Comparison of ENCODE assay signal across 27 cellular contexts in genomic region chr10:3203972-3204371, GRCh38. TPM values are rescaled to one million over a fixed set of nuclear protein-coding genes. Genes with fewer than 3 reads are reported as not detected.
DNase-seq lines count a peak whose midpoint lies in the region; TF ChIP-seq lines count a peak whose summit lies in the region.
"Had no signal": no experiment of that assay in that cellular context is flagged by ENCODE, and none has a peak within 500 bp of the region (broad histone marks: within the 10 kb centered on the region; RNA-seq: fewer than 3 reads in every experiment).

No MANE protein-coding gene starts in this region.

- no peak for DNase-seq in CD4-positive, alpha-beta memory T cell
- DNase-seq in WERI-Rb-1: peak; percentile 20
- no peak for DNase-seq in mesothelial cell of epicardium (ENCODE audit: low spot score in 2 of 2, unreplicated experiment in 2 of 2)
- DNase-seq in DMS53 treated with DMSO at 0.1 percent for 48 hours (lab: John Stamatoyannopoulos, UW; ENCODE audit: unreplicated experiment): no peak
- DNase-seq in NK-92 treated with Interleukin-12 subunit alpha and Interleukin-12 subunit beta, amount 100 ng/mL, for 24 hours (lab: John Stamatoyannopoulos, UW): no peak
- DNase-seq in cerebellar nuclear complex (lab: John Stamatoyannopoulos, UW): no peak
- DNase-seq in stimulated activated CD4-positive, alpha-beta T cell treated with anti-CD3 and anti-CD28 coated beads, Interleukin-4, amount 100 ng/mL, for 1 hour: no peak
- DNase-seq: AML-193, Calu3, DMS153, H9, IMR-90, KG1, NCI-H1048, NCI-H1436, NCI-H187, NCI-H2081 treated with DMSO at 0.1 percent for 48 hours, NCI-H2171 treated with DMSO at 0.1 percent for 48 hours, NCI-H345, NCI-H510A treated with DMSO at 0.1 percent for 48 hours, Peyer's patch, SHP77 treated with DMSO at 0.1 percent for 48 hours had no signal

- H3K4me1 Mint-ChIP-seq in CD4-positive, alpha-beta memory T cell: peaks cover 6 to 12% (median 10%) of the 10 kb centered on the region in 4 donors
- peaks cover 9% of the 10 kb centered on the region for H3K4me1 Mint-ChIP-seq in mesothelial cell of epicardium

- no peaks in the 10 kb centered on the region for H3K4me1 ChIP-seq in CD4-positive, alpha-beta memory T cell (ENCODE audit: insufficient read depth, low read length)
- H3K4me1 ChIP-seq in Loucy (ENCODE audit: insufficient read depth, low read length, poor library complexity, severe bottlenecking): no peaks in the 10 kb centered on the region
- H3K4me1 ChIP-seq: A549, Peyer's patch had no signal

- intact Hi-C loops in CD4-positive, alpha-beta memory T cell (cut with micrococcal nuclease): no loop called here

- H4K20me1 ChIP-seq in Loucy (ENCODE audit: insufficient read depth, low read length, poor library complexity, severe bottlenecking): no peaks in the 10 kb centered on the region

- no peaks in the 10 kb centered on the region for H3F3A ChIP-seq in Loucy (ENCODE audit: low read depth)

- H3K27me3 Mint-ChIP-seq in CD4-positive, alpha-beta memory T cell: peaks cover 21 to 31% of the 10 kb centered on the region in 2 donors
- H3K27me3 Mint-ChIP-seq in mesothelial cell of epicardium (ENCODE audit: low read depth): peaks cover 12% of the 10 kb centered on the region

- POLR2A ChIA-PET in CD4-positive, alpha-beta memory T cell (lab: Charles Lee; ENCODE audit: partially characterized antibody): no interaction called here

- H3K4me2 ChIP-seq in Loucy (ENCODE audit: low read depth, low read length, poor library complexity, severe bottlenecking): peak overlapping the region; percentile 45
- H3K4me2 ChIP-seq: A549, GM23338 had no signal

- H3K36me3 Mint-ChIP-seq in CD4-positive, alpha-beta memory T cell: no peaks in the 10 kb centered on the region
- H3K36me3 Mint-ChIP-seq in mesothelial cell of epicardium: no peaks in the 10 kb centered on the region
- H3K36me3 Mint-ChIP-seq: CD14-positive monocyte had no signal

- H3K9me3 ChIP-seq in CD4-positive, alpha-beta memory T cell (ENCODE audit: control insufficient read depth in 1 of 2, low read length in 2 of 2): no peaks in the 10 kb centered on the region
- H3K9me3 ChIP-seq in Loucy (ENCODE audit: insufficient read depth, low read depth, low read length) (no peaks in the 10 kb centered on the region), WERI-Rb-1 (ENCODE audit: severe bottlenecking) (no peaks in the 10 kb centered on the region)
- H3K9me3 ChIP-seq: A549, Peyer's patch had no signal

- H3K4me3 ChIP-seq in CD4-positive, alpha-beta memory T cell (ENCODE audit: low read length in 2 of 2): no peak overlapping the region
- H3K4me3 ChIP-seq in Loucy (ENCODE audit: low read length, poor library complexity, severe bottlenecking) (no peak overlapping the region), WERI-Rb-1 (ENCODE audit: low read depth, low read length) (no peak overlapping the region)
- H3K4me3 ChIP-seq: A549, GM23338, Peyer's patch had no signal

- no peak for TF ChIP-seq CTCF in Loucy (conservative IDR thresholded peaks at IDR 0.05; ENCODE audit: low read length)
- no peak for TF ChIP-seq CTCF in WERI-Rb-1 (IDR thresholded peaks at IDR 0.05; ENCODE audit: low read depth, low read length)
- TF ChIP-seq CTCF in mesothelial cell of epicardium (IDR thresholded peaks at IDR 0.05; ENCODE audit: unreplicated experiment): no peak

- H3K27ac ChIP-seq in CD4-positive, alpha-beta memory T cell (ENCODE audit: low read depth, low read length): no peak overlapping the region
- no peak overlapping the region for H3K27ac ChIP-seq in WERI-Rb-1
- H3K27ac ChIP-seq: A549, Peyer's patch had no signal

- peak overlapping the region; percentile 44 to 84 (median 70) for H3K4me3 Mint-ChIP-seq in CD4-positive, alpha-beta memory T cell
- no peak overlapping the region for H3K4me3 Mint-ChIP-seq in mesothelial cell of epicardium
- H3K4me3 Mint-ChIP-seq: GM23338; H9; T-helper 1 cell treated with Interleukin-12 subunit alpha and Interleukin-12 subunit beta and Interleukin-4 antibody, amounts not matched to agents 30 μg/mL and 1 μg/mL, for 36 hours had no signal

- peaks cover 9% of the 10 kb centered on the region for H3K27me3 ChIP-seq in CD4-positive, alpha-beta memory T cell (ENCODE audit: insufficient read depth, low read length)
- H3K27me3 ChIP-seq in Loucy (ENCODE audit: insufficient read depth, low read length, poor library complexity, severe bottlenecking) (peaks cover 72% of the 10 kb centered on the region), WERI-Rb-1 (ENCODE audit: insufficient read depth, low read depth, severe bottlenecking) (no peaks in the 10 kb centered on the region)
- H3K27me3 ChIP-seq: Peyer's patch had no signal

- CTCF ChIA-PET in CD4-positive, alpha-beta memory T cell (lab: Charles Lee; ENCODE audit: partially characterized antibody): interaction anchor here (0.6 to 1.0 kb wide), 2 partner anchors 8 to 51 kb away, joined by 3 to 4 read pairs; no protein-coding TSS in a partner anchor

- H2AFZ ChIP-seq in Loucy (ENCODE audit: low read length): peak overlapping the region; percentile 46; the same call in 1 of the 2 replicates
- H2AFZ ChIP-seq: GM23338 had no signal

- H3K9me3 Mint-ChIP-seq in CD4-positive, alpha-beta memory T cell: peaks cover 0 to 3% (median 0%) of the 10 kb centered on the region in 8 donors
- no peaks in the 10 kb centered on the region for H3K9me3 Mint-ChIP-seq in mesothelial cell of epicardium
- H3K9me3 Mint-ChIP-seq: CD14-positive monocyte; GM23338; H9; T-helper 1 cell treated with Interleukin-12 subunit alpha and Interleukin-12 subunit beta and Interleukin-4 antibody, amounts not matched to agents 30 μg/mL and 1 μg/mL, for 36 hours had no signal

- H3K27ac Mint-ChIP-seq in CD4-positive, alpha-beta memory T cell: peak overlapping the region in 2 of 7 donors; percentile 62 to 71
- peak overlapping the region; percentile 11 for H3K27ac Mint-ChIP-seq in mesothelial cell of epicardium
- H3K27ac Mint-ChIP-seq: GM23338; H9; T-helper 1 cell treated with Interleukin-12 subunit alpha and Interleukin-12 subunit beta and Interleukin-4 antibody, amounts not matched to agents 30 μg/mL and 1 μg/mL, for 36 hours had no signal

- no peaks in the 10 kb centered on the region for H3K9me2 ChIP-seq in Loucy (replicated peaks; ENCODE audit: low read depth, low read length)

- no peaks in the 10 kb centered on the region for H3K36me3 ChIP-seq in CD4-positive, alpha-beta memory T cell (ENCODE audit: insufficient read depth, low read length)
- H3K36me3 ChIP-seq in Loucy (ENCODE audit: insufficient read depth, low read length) (no peaks in the 10 kb centered on the region), WERI-Rb-1 (no peaks in the 10 kb centered on the region)
- H3K36me3 ChIP-seq: Peyer's patch had no signal

- no peak overlapping the region for H3K9ac ChIP-seq in Loucy (ENCODE audit: low read depth, low read length, poor library complexity, severe bottlenecking)

- no peaks in the 10 kb centered on the region for H3K79me2 ChIP-seq in Loucy (ENCODE audit: insufficient read depth, low read length)

RNA-seq across cellular contexts. Expression of gene PITRM1, which starts 31.4 kb away (rescaled TPM):
- 10 to 100 TPM; 78.5 to 80.7 TPM for total RNA-seq in CD4-positive, alpha-beta memory T cell
- polyA plus RNA-seq in CD4-positive, alpha-beta memory T cell: 10 to 100 TPM; 25.5 to 47.6 TPM
- total RNA-seq in mesothelial cell of epicardium: 68.8 to 75.5 TPM (median 72.4 TPM) in 3 replicates
